ENCODE assay signal across 8 cellular contexts in the genomic region with DNA sequence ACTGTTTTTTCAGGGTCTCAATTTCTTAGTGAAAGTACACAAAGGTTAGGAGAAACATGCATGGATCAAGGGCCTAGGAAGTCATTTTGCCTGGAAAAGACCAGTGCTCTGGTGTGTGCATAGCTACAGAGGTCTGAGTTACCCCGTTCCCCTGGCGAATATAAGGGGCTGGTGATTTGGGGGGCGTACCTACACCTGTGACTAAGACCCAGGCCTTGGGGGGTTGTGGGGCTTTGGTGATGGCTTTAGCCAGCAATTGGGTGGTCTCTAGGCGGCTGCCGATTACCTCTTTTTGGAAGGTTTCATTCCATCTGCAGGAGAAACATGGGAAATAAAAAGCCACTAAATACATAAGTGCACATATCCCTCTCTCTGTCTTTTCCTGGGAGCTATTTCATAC. TPM values are rescaled to one million over a fixed set of nuclear protein-coding genes. Genes with fewer than 3 reads are reported as not detected.
DNase-seq lines count a peak whose midpoint lies in the region; ATAC-seq and TF ChIP-seq lines count a peak whose summit lies in the region.

No MANE protein-coding gene starts in this region.

- H3K9ac ChIP-seq in HUES64 (ENCODE audit: low read depth, low read length), result peak overlapping the region; percentile 90; the same call in 1 of the 2 replicates
- H3K9ac ChIP-seq in mammary epithelial cell (ENCODE audit: insufficient read depth, low read length), result peak overlapping the region; percentile 93
- H3K9ac ChIP-seq in mucosa of stomach (ENCODE audit: low read length), result peak overlapping the region; percentile 91

- TF ChIP-seq CTCF in A673 (conservative IDR thresholded peaks at IDR 0.05; ENCODE audit: low read depth, low read length), result no peak
- no peak for TF ChIP-seq CTCF in mammary epithelial cell (conservative IDR thresholded peaks at IDR 0.05 in 1 of 2, IDR thresholded peaks at IDR 0.05 in 1 of 2; ENCODE audit: extremely low read depth in 1 of 2, insufficient read depth in 1 of 2, low read depth in 1 of 2, low read length in 2 of 2)

- intact Hi-C loops in A673 (cut with micrococcal nuclease; ENCODE audit: unreplicated experiment) (no loop called here), mammary epithelial cell (cut with micrococcal nuclease) (no loop called here)

- H3K27ac ChIP-seq in A673 (ENCODE audit: low read depth, low read length, poor library complexity, severe bottlenecking), result peak overlapping the region; percentile 97
- H3K27ac ChIP-seq in HUES64 (ENCODE audit: low read depth, low read length), result no peak overlapping the region
- peak overlapping the region; percentile 95 for H3K27ac ChIP-seq in mammary epithelial cell (ENCODE audit: insufficient read depth, low read depth, low read length)

- dilution Hi-C loops in mammary epithelial cell (cut with HindIII; ENCODE audit: low sequenced_read_pairs), result no loop called here

- H3K4me3 ChIP-seq in A673 (ENCODE audit: low read depth, low read length, poor library complexity, severe bottlenecking), result peak overlapping the region; percentile 76
- H3K4me3 ChIP-seq in HUES64 (ENCODE audit: low read length), result peak overlapping the region; percentile 78
- H3K4me3 ChIP-seq in mammary epithelial cell (replicated peaks in 1 of 3; ENCODE audit: insufficient read depth in 1 of 3, low read depth in 2 of 3, low read length in 3 of 3), result peak overlapping the region; percentile 60 to 69 (median 69)
- H3K4me3 ChIP-seq in mucosa of stomach (ENCODE audit: low read length), result no peak overlapping the region

- in situ Hi-C loops in mammary epithelial cell (cut with MboI; ENCODE audit: low sequenced_read_pairs in 2 of 2), result no loop called here

- CTCF ChIA-PET in A673 (lab: Charles Lee), result interaction anchor here (0.6 to 1.4 kb wide), 4 partner anchors 10 to 269 kb away, joined by 3 to 13 read pairs (median 4); a partner anchor contains a TSS
- CTCF ChIA-PET in mammary epithelial cell (lab: Charles Lee; ENCODE audit: low non-redundant PET), result interaction anchor here (0.7 to 1.0 kb wide), 2 partner anchors 10 to 90 kb away, joined by 4 to 5 read pairs; no protein-coding TSS in a partner anchor

- no peak overlapping the region for H2AFZ ChIP-seq in mammary epithelial cell (ENCODE audit: low read depth, low read length)

- WGBS in HUES64, result 53% methylated on average over 5 of the region's 5 CpGs
- WGBS in mammary epithelial cell (ENCODE audit: low coverage, missing lambda C conversion rate), result 51% methylated on average over 4 of the region's 5 CpGs

- no peaks in the 10 kb centered on the region for H4K20me1 ChIP-seq in mammary epithelial cell (ENCODE audit: insufficient read depth, low read length)

- H3K4me2 ChIP-seq in mammary epithelial cell (ENCODE audit: insufficient read depth, low read depth, low read length), result peak overlapping the region; percentile 89

- DNase-seq in A673 (ENCODE audit: low spot score) (no peak), mammary epithelial cell (no peak), NK-92 (lab: John Stamatoyannopoulos, UW; ENCODE audit: unreplicated experiment) (no peak), NCI-H510A (lab: John Stamatoyannopoulos, UW) (no peak)

- H3K4me1 ChIP-seq in A673 (ENCODE audit: insufficient read depth, low read length, poor library complexity, severe bottlenecking), result peaks cover 20% of the 10 kb centered on the region
- peaks cover 6% of the 10 kb centered on the region for H3K4me1 ChIP-seq in HUES64 (ENCODE audit: insufficient read depth, low read length)
- peaks cover 6% of the 10 kb centered on the region for H3K4me1 ChIP-seq in mammary epithelial cell (ENCODE audit: insufficient read depth, low read length)
- H3K4me1 ChIP-seq in mucosa of stomach (ENCODE audit: control insufficient read depth, insufficient read depth, low read length), result peaks cover 21% of the 10 kb centered on the region

- peaks cover 41% of the 10 kb centered on the region for H3K79me2 ChIP-seq in mammary epithelial cell (ENCODE audit: insufficient read depth, low read length)

- BruUV-seq in A673 (replicated peaks; lab: Mats Ljungman, UMichigan), result no TSS peak
- BruUV-seq in mammary epithelial cell (replicated peaks; lab: Mats Ljungman, UMichigan), result TSS peak; percentile 39

- H3K27me3 ChIP-seq in A673 (replicated peaks; ENCODE audit: insufficient read depth, low read depth, low read length, poor library complexity) (no peaks in the 10 kb centered on the region), HUES64 (ENCODE audit: insufficient read depth, low read length) (no peaks in the 10 kb centered on the region), mammary epithelial cell (ENCODE audit: insufficient read depth, low read length) (no peaks in the 10 kb centered on the region), mucosa of stomach (ENCODE audit: control insufficient read depth, insufficient read depth, low read length) (no peaks in the 10 kb centered on the region)

- H3K36me3 ChIP-seq in A673 (ENCODE audit: insufficient read depth, low read length, poor library complexity, severe bottlenecking), result peaks cover 49% of the 10 kb centered on the region
- H3K36me3 ChIP-seq in HUES64 (ENCODE audit: insufficient read depth, low read length), result peaks cover 41% of the 10 kb centered on the region
- H3K36me3 ChIP-seq in mammary epithelial cell (ENCODE audit: insufficient read depth, low read length), result peaks cover 13% of the 10 kb centered on the region
- H3K36me3 ChIP-seq in mucosa of stomach (ENCODE audit: control insufficient read depth, insufficient read depth, low read length), result peaks cover 22% of the 10 kb centered on the region

- POLR2A ChIA-PET in A673 (lab: Charles Lee; ENCODE audit: low non-redundant PET), result interaction anchor here (0.5 kb wide), 1 partner anchor 10 kb away, joined by 6 read pairs; no protein-coding TSS in a partner anchor

- H3K9me3 ChIP-seq in A673 (ENCODE audit: low read depth, low read length, poor library complexity, severe bottlenecking) (no peaks in the 10 kb centered on the region), HUES64 (ENCODE audit: insufficient read depth, low read depth, low read length) (no peaks in the 10 kb centered on the region), mammary epithelial cell (replicated peaks; ENCODE audit: insufficient read depth, low read length) (no peaks in the 10 kb centered on the region), mucosa of stomach (ENCODE audit: control insufficient read depth, low read length) (no peaks in the 10 kb centered on the region)

- ATAC-seq in GM19324 (IDR thresholded peaks at IDR 0.05; ENCODE audit: low FRiP score, unreplicated experiment) (no peak), GM21367 (IDR thresholded peaks at IDR 0.05; ENCODE audit: unreplicated experiment) (no peak)

RNA-seq across cellular contexts. Expression of a gene that starts 1.1 kb away (rescaled TPM):
- 49.1 and 52.1 TPM in 2 replicates for total RNA-seq in A673 (2021)
- 45.6 TPM for polyA plus RNA-seq in HUES64 (2013, experiment 1 of 2)
- polyA plus RNA-seq in HUES64 (2013, experiment 2 of 2), result 40.9 TPM
- total RNA-seq in mammary epithelial cell, result 10 to 100 TPM in 1 of 2 donors, 1 to 10 TPM in 1; 8.8 to 39.1 TPM
- 40.2 TPM for polyA plus RNA-seq in mammary epithelial cell
- 9.8 TPM for polyA minus RNA-seq in mammary epithelial cell

RNA-seq across cellular contexts. Expression of a gene that starts 11.7 kb away (rescaled TPM):
- total RNA-seq in A673 (2021), result 32.7 and 40.3 TPM in 2 replicates
- polyA plus RNA-seq in HUES64 (2013, experiment 1 of 2), result 11.2 TPM
- polyA plus RNA-seq in HUES64 (2013, experiment 2 of 2), result 15.0 TPM
- total RNA-seq in mammary epithelial cell, result 10 to 100 TPM; 60.2 to 75.0 TPM
- 16.7 TPM for polyA plus RNA-seq in mammary epithelial cell
- polyA minus RNA-seq in mammary epithelial cell, result 34.9 TPM

RNA-seq across cellular contexts. Expression of a gene that starts 12.0 kb away (rescaled TPM):
- total RNA-seq in A673 (2021) (0.80 and 1.4 TPM in 2 replicates), mammary epithelial cell (1 to 10 TPM; 1.3 to 3.1 TPM)
- 0.25 TPM for polyA plus RNA-seq in HUES64 (2013, experiment 1 of 2)
- polyA plus RNA-seq in HUES64 (2013, experiment 2 of 2), result 0.44 TPM
- polyA plus RNA-seq in mammary epithelial cell, result 0.78 TPM
- polyA minus RNA-seq in mammary epithelial cell, result not detected

RNA-seq across cellular contexts. Expression of a gene that starts 42.7 kb away (rescaled TPM):
- 8.6 and 17.3 TPM in 2 replicates for total RNA-seq in A673 (2021)
- polyA plus RNA-seq in HUES64 (2013, experiment 1 of 2), result 10.5 TPM
- polyA plus RNA-seq in HUES64 (2013, experiment 2 of 2), result 13.0 TPM
- total RNA-seq in mammary epithelial cell, result 10 to 100 TPM in 1 of 2 donors, 1 to 10 TPM in 1; 2.7 to 15.0 TPM
- polyA plus RNA-seq in mammary epithelial cell, result 2.4 TPM
- polyA minus RNA-seq in mammary epithelial cell, result 3.9 TPM
